Comparison of ENCODE assay signal across 8 cellular contexts in the genomic region with DNA sequence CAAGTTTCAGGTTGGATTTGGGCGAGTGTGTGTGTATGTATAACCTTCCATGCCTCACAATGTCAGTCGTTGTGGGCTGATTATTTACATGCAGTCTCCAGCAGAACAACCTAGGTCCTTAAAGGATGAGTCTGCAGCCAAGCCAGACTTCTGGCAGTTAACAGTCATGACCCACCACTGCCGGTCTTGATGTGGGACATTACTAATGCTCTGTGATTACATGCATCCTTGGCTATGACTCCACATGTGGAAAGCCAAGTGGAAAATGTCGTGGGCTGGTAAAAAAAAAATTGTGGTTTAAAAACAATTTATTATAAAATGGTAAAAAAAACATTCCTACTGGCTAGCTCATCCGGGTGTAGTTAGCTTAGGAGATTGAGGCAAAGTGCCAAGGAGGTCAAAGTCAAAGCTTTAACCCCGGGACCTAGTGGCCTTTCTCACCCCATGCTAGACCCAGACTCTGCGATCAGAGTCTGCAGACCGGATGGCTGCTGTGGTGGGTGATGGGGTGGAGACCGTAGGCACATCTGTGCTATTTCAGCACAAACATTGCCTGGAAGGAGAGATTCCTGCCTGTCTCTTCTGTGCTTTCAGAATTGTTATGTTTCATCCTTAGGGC. TPM values are rescaled to one million over a fixed set of nuclear protein-coding genes. Genes with fewer than 3 reads are reported as not detected.
DNase-seq lines count a peak whose midpoint lies in the region; ATAC-seq and TF ChIP-seq lines count a peak whose summit lies in the region.

No MANE protein-coding gene starts in this region.

- H3K4me3 ChIP-seq in body of pancreas = no peak overlapping the region
- no peak overlapping the region for H3K4me3 ChIP-seq in upper lobe of left lung
- H3K4me3 ChIP-seq in MM.1S (ENCODE audit: low read length) = no peak overlapping the region

- H3K27me3 Mint-ChIP-seq in activated naive CD4-positive, alpha-beta T cell treated with anti-CD3 and anti-CD28 coated beads, Interleukin-2, amount 10 ng/mL, durations not matched to agents 7 days and 5 days = peaks cover 4% of the 10 kb centered on the region

- H3K4me1 ChIP-seq in body of pancreas (no peaks in the 10 kb centered on the region), upper lobe of left lung (peaks cover 20 to 34% (median 23%) of the 10 kb centered on the region in 4 donors), MM.1S (ENCODE audit: low read length) (no peaks in the 10 kb centered on the region)

- DNase-seq in activated naive CD4-positive, alpha-beta T cell treated with Interleukin-2 at 50 U/mL for 16 hours = peak; percentile 30
- no peak for DNase-seq in activated naive CD4-positive, alpha-beta T cell treated with anti-CD3 and anti-CD28 coated beads, Interleukin-2, amount 10 ng/mL, durations not matched to agents 7 days and 5 days
- DNase-seq in body of pancreas (peak in 2 of 4 donors; percentile 29 to 54), kidney tubule cell (ENCODE audit: low spot score) (peak; percentile 98), upper lobe of left lung (no peak), MM.1S (no peak), medulla oblongata (ENCODE audit: extremely low spot score) (no peak)

- no peaks in the 10 kb centered on the region for H3K9me3 Mint-ChIP-seq in activated naive CD4-positive, alpha-beta T cell treated with anti-CD3 and anti-CD28 coated beads, Interleukin-2, amount 10 ng/mL, durations not matched to agents 7 days and 5 days

- peaks cover 5% of the 10 kb centered on the region for H3K36me3 Mint-ChIP-seq in activated naive CD4-positive, alpha-beta T cell treated with anti-CD3 and anti-CD28 coated beads, Interleukin-2, amount 10 ng/mL, durations not matched to agents 7 days and 5 days

- no peaks in the 10 kb centered on the region for H3K36me3 ChIP-seq in body of pancreas (replicated peaks in 1 of 2; ENCODE audit: insufficient read depth in 1 of 2, low read depth in 2 of 2)
- no peaks in the 10 kb centered on the region for H3K36me3 ChIP-seq in upper lobe of left lung
- H3K36me3 ChIP-seq in MM.1S (replicated peaks; ENCODE audit: insufficient read depth, low read length) = no peaks in the 10 kb centered on the region

- no peak overlapping the region for H3K4me3 Mint-ChIP-seq in activated naive CD4-positive, alpha-beta T cell treated with anti-CD3 and anti-CD28 coated beads, Interleukin-2, amount 10 ng/mL, durations not matched to agents 7 days and 5 days

- no peaks in the 10 kb centered on the region for H3K9me2 ChIP-seq in MM.1S (replicated peaks; ENCODE audit: insufficient read depth, low read length)

- no peaks in the 10 kb centered on the region for H3K79me2 ChIP-seq in MM.1S (ENCODE audit: low read length)

- H3F3A ChIP-seq in MM.1S (ENCODE audit: insufficient read depth, low read length) = no peaks in the 10 kb centered on the region

- TF ChIP-seq CTCF in body of pancreas (IDR thresholded peaks at IDR 0.05) (no peak), upper lobe of left lung (IDR thresholded peaks at IDR 0.05) (no peak), MM.1S (IDR thresholded peaks at IDR 0.05; ENCODE audit: low read length) (no peak)

- no peak overlapping the region for H3K9ac ChIP-seq in MM.1S (ENCODE audit: low read length)

- H2AFZ ChIP-seq in MM.1S (ENCODE audit: low read length) = no peak overlapping the region

- TF ChIP-seq EP300 in upper lobe of left lung (IDR thresholded peaks at IDR 0.05) = no peak

- CTCF ChIA-PET in activated naive CD4-positive, alpha-beta T cell treated with anti-CD3 and anti-CD28 coated beads, Interleukin-2, amount 10 ng/mL, durations not matched to agents 7 days and 5 days (lab: Charles Lee) = interaction anchor here (1.4 to 4.2 kb wide), 2 partner anchors 66 to 77 kb away, joined by 7 to 19 read pairs; a partner anchor contains a TSS

- WGBS in body of pancreas, 2 donors = 45 to 50% methylated on average over 9 of the region's 9 CpGs
- WGBS in upper lobe of left lung, 2 donors = 48 to 55% methylated on average over 9 of the region's 9 CpGs

- TF ChIP-seq POLR2A in body of pancreas (IDR thresholded peaks at IDR 0.05) (no peak), upper lobe of left lung (IDR thresholded peaks at IDR 0.05) (no peak)

- H3K9me3 ChIP-seq in body of pancreas (no peaks in the 10 kb centered on the region), upper lobe of left lung (no peaks in the 10 kb centered on the region), MM.1S (replicated peaks; ENCODE audit: insufficient read depth, low read length) (no peaks in the 10 kb centered on the region)

- intact Hi-C loops in body of pancreas (cut with DNase I) = no loop called here

- ATAC-seq in body of pancreas (peak; percentile 55), upper lobe of left lung (ENCODE audit: low FRiP score in 2 of 2) (peak; percentile 72 to 90), HG03025 (IDR thresholded peaks at IDR 0.05; ENCODE audit: low FRiP score, unreplicated experiment) (no peak)

- no peaks in the 10 kb centered on the region for H4K20me1 ChIP-seq in MM.1S (ENCODE audit: insufficient read depth, low read length)

- H3K27ac ChIP-seq in body of pancreas = peak overlapping the region in 1 of 4 donors; percentile 27
- H3K27ac ChIP-seq in upper lobe of left lung = peak overlapping the region; percentile 9 to 74 (median 34)
- no peak overlapping the region for H3K27ac ChIP-seq in MM.1S (ENCODE audit: low read length)

- H3K27me3 ChIP-seq in body of pancreas (no peaks in the 10 kb centered on the region), upper lobe of left lung (no peaks in the 10 kb centered on the region), MM.1S (replicated peaks; ENCODE audit: insufficient read depth, low read length) (no peaks in the 10 kb centered on the region)

- H3K4me1 Mint-ChIP-seq in activated naive CD4-positive, alpha-beta T cell treated with anti-CD3 and anti-CD28 coated beads, Interleukin-2, amount 10 ng/mL, durations not matched to agents 7 days and 5 days = peaks cover 47% of the 10 kb centered on the region

- no peak overlapping the region for H3K27ac Mint-ChIP-seq in activated naive CD4-positive, alpha-beta T cell treated with anti-CD3 and anti-CD28 coated beads, Interleukin-2, amount 10 ng/mL, durations not matched to agents 7 days and 5 days

- no peak overlapping the region for H3K4me2 ChIP-seq in MM.1S (ENCODE audit: low read depth, low read length)

RNA-seq across cellular contexts. Expression of a gene that starts 6.8 kb away (rescaled TPM):
- 10 to 100 TPM in 1 of 2 donors, 1 to 10 TPM in 1; 3.0 to 18.4 TPM for total RNA-seq in body of pancreas
- total RNA-seq in upper lobe of left lung = 10 to 100 TPM in 5 of 6 donors, 1 to 10 TPM in 1; 7.0 to 44.6 (median 27.7) TPM

RNA-seq across cellular contexts. Expression of a gene that starts 53.0 kb away (rescaled TPM):
- total RNA-seq in body of pancreas (10 to 100 TPM in 1 of 2 donors, 1 to 10 TPM in 1; 3.3 to 14.0 TPM), upper lobe of left lung (10 to 100 TPM; 10.4 to 26.6 (median 19.8) TPM)

Comparison
In these comparisons a context has a peak if more than half of its experiments do, and no peak if none do; other contexts are left out.
1. DNase-seq: peak in activated naive CD4-positive, alpha-beta T cell treated with Interleukin-2 at 50 U/mL for 16 hours (single experiment) and kidney tubule cell (single experiment); none in activated naive CD4-positive, alpha-beta T cell treated with anti-CD3 and anti-CD28 coated beads, Interleukin-2, amount 10 ng/mL, durations not matched to agents 7 days and 5 days (single experiment), upper lobe of left lung (0 of 2), MM.1S (single experiment) and medulla oblongata (single experiment).